Comparison of ENCODE assay signal across 1 cellular context in genomic region chr6:9315966-9316650, GRCh38.
TF ChIP-seq lines count a peak whose summit lies in the region.

No MANE protein-coding gene starts in this region.

TF ChIP-seq in GM23338, 12 proteins besides CTCF, POLR2A, EP300 and RAD21 (continued from another document):
- no peak for TF ChIP-seq REST (IDR thresholded peaks at IDR 0.05; ENCODE audit: unreplicated experiment)
- TF ChIP-seq ETS1 (IDR thresholded peaks at IDR 0.05), result no peak
TF ChIP-seq in GM23338: peak in this region for 0.
